17 cellular contexts compared by ENCODE assay signal in genomic region chr17:16969931-16970906, GRCh38. TPM values are rescaled to one million over a fixed set of nuclear protein-coding genes. Genes with fewer than 3 reads are reported as not detected.
DNase-seq lines count a peak whose midpoint lies in the region; ATAC-seq and TF ChIP-seq lines count a peak whose summit lies in the region.
"Had no signal": no experiment of that assay in that cellular context is flagged by ENCODE, and none has a peak within 500 bp of the region (broad histone marks: within the 10 kb centered on the region; RNA-seq: fewer than 3 reads in every experiment).

No MANE protein-coding gene starts in this region.

- DNase-seq in endodermal cell (peak; percentile 40), NCI-H1694 (lab: John Stamatoyannopoulos, UW) (no peak), endothelial cell (ENCODE audit: low spot score) (no peak)
- DNase-seq: activated T-cell treated with anti-CD3 and anti-CD28 coated beads for 4 hours; adrenal gland; DMS79 treated with DMSO at 0.1 percent for 48 hours; natural killer cell; NCI-H2227 treated with DMSO at 0.1 percent for 48 hours; stimulated activated CD4-positive, alpha-beta T cell treated with anti-CD3 and anti-CD28 coated beads, Interleukin-2, amount 100 ng/mL, for 24 hours; SW 1271 had no signal

- TF ChIP-seq CTCF in endodermal cell (conservative IDR thresholded peaks at IDR 0.05) (no peak), endothelial cell (IDR thresholded peaks at IDR 0.05; ENCODE audit: unreplicated experiment) (no peak)

- peak overlapping the region; percentile 84 for H3K4me3 ChIP-seq in GM08714 (ENCODE audit: low read length)
- H3K4me3 ChIP-seq in endodermal cell (ENCODE audit: low read length) = no peak overlapping the region
- H3K4me3 ChIP-seq: adrenal gland had no signal

- H3K36me3 Mint-ChIP-seq in endodermal cell (ENCODE audit: low read depth) (no peaks in the 10 kb centered on the region), endothelial cell (ENCODE audit: low read depth, unreplicated experiment) (no peaks in the 10 kb centered on the region)
- H3K36me3 Mint-ChIP-seq: natural killer cell had no signal

- no peaks in the 10 kb centered on the region for H3K9me3 Mint-ChIP-seq in endodermal cell
- H3K9me3 Mint-ChIP-seq in endothelial cell (ENCODE audit: unreplicated experiment) = no peaks in the 10 kb centered on the region
- H3K9me3 Mint-ChIP-seq: natural killer cell had no signal

- peak; percentile 62 for TF ChIP-seq POLR2A in GM19099 (IDR thresholded peaks at IDR 0.05; ENCODE audit: extremely low read depth, insufficient read length, low read depth)

- no peaks in the 10 kb centered on the region for H3K4me1 ChIP-seq in endodermal cell (ENCODE audit: control insufficient read depth, insufficient read depth, low read length)
- H3K4me1 ChIP-seq: adrenal gland had no signal

- no peak overlapping the region for H3K9ac ChIP-seq in endodermal cell (ENCODE audit: extremely low read depth, low read length, poor library complexity, severe bottlenecking)

- H3K4me3 Mint-ChIP-seq in endodermal cell = no peak overlapping the region
- no peak overlapping the region for H3K4me3 Mint-ChIP-seq in endothelial cell (ENCODE audit: unreplicated experiment)
- H3K4me3 Mint-ChIP-seq: natural killer cell had no signal

- ATAC-seq in HG03135 (IDR thresholded peaks at IDR 0.05; ENCODE audit: unreplicated experiment) (peak; percentile 30), HG03565 (IDR thresholded peaks at IDR 0.05; ENCODE audit: unreplicated experiment) (no peak), GM19452 (IDR thresholded peaks at IDR 0.05; ENCODE audit: unreplicated experiment) (no peak)
- ATAC-seq: natural killer cell had no signal

- H3K27me3 Mint-ChIP-seq in endodermal cell (ENCODE audit: insufficient read depth) (no peaks in the 10 kb centered on the region), endothelial cell (ENCODE audit: unreplicated experiment) (no peaks in the 10 kb centered on the region)

- no peak overlapping the region for H3K27ac ChIP-seq in endodermal cell (ENCODE audit: low read depth, low read length)
- H3K27ac ChIP-seq: adrenal gland, epithelial cell of prostate had no signal

- H3K27ac Mint-ChIP-seq in endodermal cell (no peak overlapping the region), endothelial cell (ENCODE audit: unreplicated experiment) (no peak overlapping the region)
- H3K27ac Mint-ChIP-seq: natural killer cell had no signal

- 92% methylated on average over 9 to 13 of the region's 13 CpGs for WGBS in endodermal cell (ENCODE audit: insufficient coverage in 1 of 2, insufficient read length in 1 of 2), 2 experiments

- no peaks in the 10 kb centered on the region for H3K36me3 ChIP-seq in endodermal cell (ENCODE audit: control insufficient read depth, insufficient read depth, low read length)
- H3K36me3 ChIP-seq: adrenal gland had no signal

- H3K27me3 ChIP-seq in endodermal cell (ENCODE audit: control insufficient read depth, insufficient read depth, low read length, poor library complexity, severe bottlenecking) = no peaks in the 10 kb centered on the region
- H3K27me3 ChIP-seq: adrenal gland had no signal

- H3K4me1 Mint-ChIP-seq in endodermal cell = peaks cover 9% of the 10 kb centered on the region
- peaks cover 14% of the 10 kb centered on the region for H3K4me1 Mint-ChIP-seq in endothelial cell (ENCODE audit: unreplicated experiment)

- no peaks in the 10 kb centered on the region for H3K9me3 ChIP-seq in endodermal cell (ENCODE audit: control insufficient read depth, low read length)
- H3K9me3 ChIP-seq: adrenal gland had no signal

RNA-seq across cellular contexts. Expression of gene TNFRSF13B, which starts 1.7 kb away (rescaled TPM):
- 1 to 10 TPM in 1 of 2 donors, under 1 TPM in 1; 0.97 to 1.6 TPM for total RNA-seq in endodermal cell
- polyA plus RNA-seq in endodermal cell (2013, experiment 1 of 2) = 0.21 TPM
- 0.33 TPM for polyA plus RNA-seq in endodermal cell (2013, experiment 2 of 2)
- total RNA-seq in endothelial cell (ENCODE audit: unreplicated experiment) = not detected
- total RNA-seq: adrenal gland, chondrocyte had no signal
